ENCODE assay signal across 1 cellular context in the genomic region with DNA sequence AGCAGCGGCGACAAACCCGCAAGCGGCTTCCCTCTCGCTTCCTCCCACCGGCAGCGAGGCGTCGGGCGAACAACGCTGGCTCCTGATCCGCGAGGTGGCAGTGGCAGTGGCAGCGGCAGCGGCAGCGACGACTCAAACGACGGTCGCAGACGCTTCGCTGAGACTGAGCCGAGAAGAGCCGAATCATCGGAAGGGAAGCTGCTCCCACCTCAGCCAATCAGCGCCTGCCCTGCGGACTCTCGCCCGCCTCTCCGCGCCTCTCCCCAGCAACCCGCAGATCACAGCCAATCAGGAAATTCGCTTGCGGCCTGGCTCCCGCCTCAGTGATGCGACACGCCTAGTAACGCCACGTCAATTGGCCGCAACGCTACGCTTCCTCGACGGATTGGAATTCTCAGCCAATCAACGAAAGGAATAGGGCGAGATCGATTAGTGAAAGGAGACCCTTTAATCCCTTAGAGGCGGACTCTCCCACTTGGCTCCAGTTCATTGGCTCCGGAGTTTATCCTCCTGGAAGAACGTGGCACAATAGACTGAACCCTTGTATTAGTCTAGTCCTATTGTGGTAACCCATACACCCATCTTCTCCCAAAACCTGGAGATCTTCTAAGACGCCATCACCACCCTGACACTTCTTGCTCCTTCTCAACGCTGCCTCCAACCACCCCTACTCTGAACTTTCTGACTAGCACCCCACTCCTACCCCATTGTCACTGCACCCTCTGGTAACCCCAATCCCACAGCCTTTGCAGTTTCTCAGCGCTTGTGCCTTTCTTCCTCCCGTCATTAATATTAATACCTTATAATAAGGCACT.
A peak's percentile ranks its signal among the peaks of the same experiment; 100 is the strongest.
TF ChIP-seq lines count a peak whose summit lies in the region.

A gene (minus strand): TSS at position 165 of the 815 bp plus-strand sequence. CDS start 272 bp downstream, outside the sequence.

TF ChIP-seq in SK-N-SH, 30 proteins besides CTCF, POLR2A, EP300 and RAD21 (continued from another document):
- TF ChIP-seq, protein P1, sequence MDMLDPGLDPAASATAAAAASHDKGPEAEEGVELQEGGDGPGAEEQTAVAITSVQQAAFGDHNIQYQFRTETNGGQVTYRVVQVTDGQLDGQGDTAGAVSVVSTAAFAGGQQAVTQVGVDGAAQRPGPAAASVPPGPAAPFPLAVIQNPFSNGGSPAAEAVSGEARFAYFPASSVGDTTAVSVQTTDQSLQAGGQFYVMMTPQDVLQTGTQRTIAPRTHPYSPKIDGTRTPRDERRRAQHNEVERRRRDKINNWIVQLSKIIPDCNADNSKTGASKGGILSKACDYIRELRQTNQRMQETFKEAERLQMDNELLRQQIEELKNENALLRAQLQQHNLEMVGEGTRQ (IDR thresholded peaks at IDR 0.05; ENCODE audit: borderline replicate concordance, low read depth, low read length), result no peak
- TF ChIP-seq, protein P2, sequence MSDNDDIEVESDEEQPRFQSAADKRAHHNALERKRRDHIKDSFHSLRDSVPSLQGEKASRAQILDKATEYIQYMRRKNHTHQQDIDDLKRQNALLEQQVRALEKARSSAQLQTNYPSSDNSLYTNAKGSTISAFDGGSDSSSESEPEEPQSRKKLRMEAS (IDR thresholded peaks at IDR 0.05; ENCODE audit: low read depth), result peak; percentile 36; the same call in 1 of the 2 replicates
- TF ChIP-seq POLR2AphosphoS5 (IDR thresholded peaks at IDR 0.05; ENCODE audit: low read depth, low read length) (peak; percentile 92), FOSL2 (IDR thresholded peaks at IDR 0.05; ENCODE audit: borderline replicate concordance, low read depth) (no peak), NFIC (IDR thresholded peaks at IDR 0.05; ENCODE audit: borderline replicate concordance) (no peak), EZH2phosphoT487 (IDR thresholded peaks at IDR 0.05; ENCODE audit: borderline replicate concordance, low read depth) (no peak), RCOR1 (IDR thresholded peaks at IDR 0.05; ENCODE audit: low read length) (no peak)
- TF ChIP-seq, protein P3, sequence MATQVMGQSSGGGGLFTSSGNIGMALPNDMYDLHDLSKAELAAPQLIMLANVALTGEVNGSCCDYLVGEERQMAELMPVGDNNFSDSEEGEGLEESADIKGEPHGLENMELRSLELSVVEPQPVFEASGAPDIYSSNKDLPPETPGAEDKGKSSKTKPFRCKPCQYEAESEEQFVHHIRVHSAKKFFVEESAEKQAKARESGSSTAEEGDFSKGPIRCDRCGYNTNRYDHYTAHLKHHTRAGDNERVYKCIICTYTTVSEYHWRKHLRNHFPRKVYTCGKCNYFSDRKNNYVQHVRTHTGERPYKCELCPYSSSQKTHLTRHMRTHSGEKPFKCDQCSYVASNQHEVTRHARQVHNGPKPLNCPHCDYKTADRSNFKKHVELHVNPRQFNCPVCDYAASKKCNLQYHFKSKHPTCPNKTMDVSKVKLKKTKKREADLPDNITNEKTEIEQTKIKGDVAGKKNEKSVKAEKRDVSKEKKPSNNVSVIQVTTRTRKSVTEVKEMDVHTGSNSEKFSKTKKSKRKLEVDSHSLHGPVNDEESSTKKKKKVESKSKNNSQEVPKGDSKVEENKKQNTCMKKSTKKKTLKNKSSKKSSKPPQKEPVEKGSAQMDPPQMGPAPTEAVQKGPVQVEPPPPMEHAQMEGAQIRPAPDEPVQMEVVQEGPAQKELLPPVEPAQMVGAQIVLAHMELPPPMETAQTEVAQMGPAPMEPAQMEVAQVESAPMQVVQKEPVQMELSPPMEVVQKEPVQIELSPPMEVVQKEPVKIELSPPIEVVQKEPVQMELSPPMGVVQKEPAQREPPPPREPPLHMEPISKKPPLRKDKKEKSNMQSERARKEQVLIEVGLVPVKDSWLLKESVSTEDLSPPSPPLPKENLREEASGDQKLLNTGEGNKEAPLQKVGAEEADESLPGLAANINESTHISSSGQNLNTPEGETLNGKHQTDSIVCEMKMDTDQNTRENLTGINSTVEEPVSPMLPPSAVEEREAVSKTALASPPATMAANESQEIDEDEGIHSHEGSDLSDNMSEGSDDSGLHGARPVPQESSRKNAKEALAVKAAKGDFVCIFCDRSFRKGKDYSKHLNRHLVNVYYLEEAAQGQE (IDR thresholded peaks at IDR 0.05; ENCODE audit: low read depth, low read length), result no peak
- TF ChIP-seq, protein P4, sequence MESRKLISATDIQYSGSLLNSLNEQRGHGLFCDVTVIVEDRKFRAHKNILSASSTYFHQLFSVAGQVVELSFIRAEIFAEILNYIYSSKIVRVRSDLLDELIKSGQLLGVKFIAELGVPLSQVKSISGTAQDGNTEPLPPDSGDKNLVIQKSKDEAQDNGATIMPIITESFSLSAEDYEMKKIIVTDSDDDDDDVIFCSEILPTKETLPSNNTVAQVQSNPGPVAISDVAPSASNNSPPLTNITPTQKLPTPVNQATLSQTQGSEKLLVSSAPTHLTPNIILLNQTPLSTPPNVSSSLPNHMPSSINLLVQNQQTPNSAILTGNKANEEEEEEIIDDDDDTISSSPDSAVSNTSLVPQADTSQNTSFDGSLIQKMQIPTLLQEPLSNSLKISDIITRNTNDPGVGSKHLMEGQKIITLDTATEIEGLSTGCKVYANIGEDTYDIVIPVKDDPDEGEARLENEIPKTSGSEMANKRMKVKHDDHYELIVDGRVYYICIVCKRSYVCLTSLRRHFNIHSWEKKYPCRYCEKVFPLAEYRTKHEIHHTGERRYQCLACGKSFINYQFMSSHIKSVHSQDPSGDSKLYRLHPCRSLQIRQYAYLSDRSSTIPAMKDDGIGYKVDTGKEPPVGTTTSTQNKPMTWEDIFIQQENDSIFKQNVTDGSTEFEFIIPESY (IDR thresholded peaks at IDR 0.05; ENCODE audit: borderline replicate concordance, low read depth), result no peak
